14 cellular contexts compared by ENCODE assay signal in genomic region chr20:25054133-25054820, GRCh38. TPM values are rescaled to one million over a fixed set of nuclear protein-coding genes. Genes with fewer than 3 reads are reported as not detected.
A peak's percentile ranks its signal among the peaks of the same experiment; 100 is the strongest.
DNase-seq lines count a peak whose midpoint lies in the region; ATAC-seq and TF ChIP-seq lines count a peak whose summit lies in the region.
"Had no signal": no experiment of that assay in that cellular context is flagged by ENCODE, and none has a peak within 500 bp of the region (broad histone marks: within the 10 kb centered on the region; RNA-seq: fewer than 3 reads in every experiment).

No MANE protein-coding gene starts in this region.

- H3K36me3 ChIP-seq in duodenal mucosa (ENCODE audit: control insufficient read depth in 1 of 2, insufficient read depth in 2 of 2, low read length in 2 of 2): peaks cover 7 to 8% of the 10 kb centered on the region in 2 donors
- peaks cover 0 to 9% (median 0%) of the 10 kb centered on the region in 3 experiments for H3K36me3 ChIP-seq in naive thymus-derived CD4-positive, alpha-beta T cell (ENCODE audit: control insufficient read depth in 2 of 3, insufficient read depth in 3 of 3, low read length in 3 of 3)
- H3K36me3 ChIP-seq: SJSA1 had no signal

- peaks cover 55% of the 10 kb centered on the region for H3K4me1 Mint-ChIP-seq in activated CD8-positive, alpha-beta memory T cell treated with anti-CD3 and anti-CD28 coated beads, Interleukin-2, amount 10 ng/mL, durations not matched to agents 7 days and 5 days
- peaks cover 43 to 81% (median 67%) of the 10 kb centered on the region in 7 donors for H3K4me1 Mint-ChIP-seq in naive thymus-derived CD4-positive, alpha-beta T cell
- H3K4me1 Mint-ChIP-seq in type B pancreatic cell (ENCODE audit: unreplicated experiment): peaks cover 31% of the 10 kb centered on the region

- no peaks in the 10 kb centered on the region for H3K27me3 Mint-ChIP-seq in activated CD8-positive, alpha-beta memory T cell treated with anti-CD3 and anti-CD28 coated beads, Interleukin-2, amount 10 ng/mL, durations not matched to agents 7 days and 5 days
- peaks cover 0 to 6% (median 0%) of the 10 kb centered on the region in 5 donors for H3K27me3 Mint-ChIP-seq in naive thymus-derived CD4-positive, alpha-beta T cell
- H3K27me3 Mint-ChIP-seq in type B pancreatic cell: peaks cover 14% of the 10 kb centered on the region

- no peaks in the 10 kb centered on the region for H3K27me3 ChIP-seq in duodenal mucosa (ENCODE audit: control insufficient read depth in 1 of 2, insufficient read depth in 2 of 2, low read length in 2 of 2)
- no peaks in the 10 kb centered on the region for H3K27me3 ChIP-seq in naive thymus-derived CD4-positive, alpha-beta T cell (ENCODE audit: control insufficient read depth in 2 of 2, insufficient read depth in 2 of 2, low read length in 2 of 2)
- H3K27me3 ChIP-seq: SJSA1 had no signal

- H3K4me1 ChIP-seq in duodenal mucosa (ENCODE audit: control insufficient read depth in 1 of 2, insufficient read depth in 2 of 2, low read length in 2 of 2): peaks cover 70 to 74% of the 10 kb centered on the region in 2 donors
- peaks cover 33 to 43% of the 10 kb centered on the region in 2 donors for H3K4me1 ChIP-seq in naive thymus-derived CD4-positive, alpha-beta T cell (ENCODE audit: control insufficient read depth in 2 of 2, insufficient read depth in 2 of 2, low read length in 2 of 2)

- intact Hi-C loops in naive thymus-derived CD4-positive, alpha-beta T cell (cut with micrococcal nuclease): loop anchor here (10.0 kb wide), 1 partner anchor 1029 kb away; no protein-coding TSS in a partner anchor

- POLR2A ChIA-PET in naive thymus-derived CD4-positive, alpha-beta T cell (lab: Charles Lee): interaction anchor here (1.0 to 7.3 kb wide), 4 partner anchors 9 to 61 kb away, joined by 3 to 95 read pairs (median 27); partner anchors contain the start of gene APMAP

- no peak for TF ChIP-seq CTCF in type B pancreatic cell (conservative IDR thresholded peaks at IDR 0.05)

- no peak for DNase-seq in activated CD8-positive, alpha-beta memory T cell treated with anti-CD3 and anti-CD28 coated beads, Interleukin-2, amount 10 ng/mL, durations not matched to agents 7 days and 5 days
- no peak for DNase-seq in activated CD8-positive, alpha-beta memory T cell treated with anti-CD3 and anti-CD28 coated beads, Interleukin-2, amount 50 U/mL, for 48 hours
- DNase-seq in naive thymus-derived CD4-positive, alpha-beta T cell: no peak
- DNase-seq in type B pancreatic cell (ENCODE audit: extremely low spot score, unreplicated experiment) (no peak), NCI-H1105 treated with DMSO at 0.1 percent for 48 hours (lab: John Stamatoyannopoulos, UW) (no peak), DMS153 treated with DMSO at 0.1 percent for 48 hours (lab: John Stamatoyannopoulos, UW; ENCODE audit: unreplicated experiment) (no peak)
- DNase-seq: activated CD8-positive, alpha-beta memory T cell treated with anti-CD3 and anti-CD28 coated beads for 24 hours; glutamatergic neuron; NCI-H446 had no signal

- H3K36me3 Mint-ChIP-seq in activated CD8-positive, alpha-beta memory T cell treated with anti-CD3 and anti-CD28 coated beads, Interleukin-2, amount 10 ng/mL, durations not matched to agents 7 days and 5 days: peaks cover 9% of the 10 kb centered on the region
- H3K36me3 Mint-ChIP-seq in naive thymus-derived CD4-positive, alpha-beta T cell: peaks cover 0 to 14% (median 0%) of the 10 kb centered on the region in 5 donors
- no peaks in the 10 kb centered on the region for H3K36me3 Mint-ChIP-seq in type B pancreatic cell

- CTCF ChIA-PET in activated CD8-positive, alpha-beta memory T cell treated with anti-CD3 and anti-CD28 coated beads, Interleukin-2, amount 10 ng/mL, durations not matched to agents 7 days and 5 days (lab: Charles Lee): interaction anchor here (1.3 kb wide), 1 partner anchor 11 kb away, joined by 5 read pairs; no protein-coding TSS in a partner anchor
- CTCF ChIA-PET in naive thymus-derived CD4-positive, alpha-beta T cell (lab: Charles Lee): interaction anchor here (1.4 to 1.7 kb wide), 2 partner anchors 10 to 60 kb away, joined by 4 to 6 read pairs; no protein-coding TSS in a partner anchor

- H3K27ac Mint-ChIP-seq in activated CD8-positive, alpha-beta memory T cell treated with anti-CD3 and anti-CD28 coated beads, Interleukin-2, amount 10 ng/mL, durations not matched to agents 7 days and 5 days: peak overlapping the region; percentile 3
- H3K27ac Mint-ChIP-seq in naive thymus-derived CD4-positive, alpha-beta T cell: peak overlapping the region in 8 of 9 donors; percentile 79 to 93 (median 86)
- H3K27ac Mint-ChIP-seq in type B pancreatic cell: no peak overlapping the region

- H3K4me3 Mint-ChIP-seq in activated CD8-positive, alpha-beta memory T cell treated with anti-CD3 and anti-CD28 coated beads, Interleukin-2, amount 10 ng/mL, durations not matched to agents 7 days and 5 days: no peak overlapping the region
- H3K4me3 Mint-ChIP-seq in naive thymus-derived CD4-positive, alpha-beta T cell: peak overlapping the region; percentile 7 to 90 (median 64)
- H3K4me3 Mint-ChIP-seq in type B pancreatic cell: peak overlapping the region; percentile 4

- peak overlapping the region; percentile 61 for H3K27ac ChIP-seq in duodenal mucosa (ENCODE audit: low read depth, low read length)
- no peak overlapping the region for H3K27ac ChIP-seq in naive thymus-derived CD4-positive, alpha-beta T cell (ENCODE audit: low read depth, low read length)
- H3K27ac ChIP-seq: SJSA1 had no signal

- H3K9ac ChIP-seq in duodenal mucosa (ENCODE audit: low read depth in 1 of 2, low read length in 2 of 2): peak overlapping the region in 1 of 2 donors; percentile 5

- no peaks in the 10 kb centered on the region for H3K9me3 ChIP-seq in duodenal mucosa (ENCODE audit: control insufficient read depth in 1 of 2, low read length in 2 of 2)
- H3K9me3 ChIP-seq in naive thymus-derived CD4-positive, alpha-beta T cell (ENCODE audit: control insufficient read depth in 2 of 3, low read length in 3 of 3): no peaks in the 10 kb centered on the region
- H3K9me3 ChIP-seq: SJSA1 had no signal

- no peaks in the 10 kb centered on the region for H3K9me3 Mint-ChIP-seq in activated CD8-positive, alpha-beta memory T cell treated with anti-CD3 and anti-CD28 coated beads, Interleukin-2, amount 10 ng/mL, durations not matched to agents 7 days and 5 days (ENCODE audit: low read depth)
- no peaks in the 10 kb centered on the region for H3K9me3 Mint-ChIP-seq in naive thymus-derived CD4-positive, alpha-beta T cell
- no peaks in the 10 kb centered on the region for H3K9me3 Mint-ChIP-seq in type B pancreatic cell

- ATAC-seq in activated CD8-positive, alpha-beta memory T cell treated with anti-CD3 and anti-CD28 coated beads, Interleukin-2, amount 10 ng/mL, durations not matched to agents 7 days and 5 days: no peak
- no peak for ATAC-seq in naive thymus-derived CD4-positive, alpha-beta T cell
- no peak for ATAC-seq in GM19324 (IDR thresholded peaks at IDR 0.05; ENCODE audit: low FRiP score, unreplicated experiment)

- H3K4me3 ChIP-seq in duodenal mucosa (ENCODE audit: low read depth in 1 of 2, low read length in 2 of 2): peak overlapping the region; percentile 4 to 88
- no peak overlapping the region for H3K4me3 ChIP-seq in naive thymus-derived CD4-positive, alpha-beta T cell (ENCODE audit: low read length)
- H3K4me3 ChIP-seq: SJSA1 had no signal

RNA-seq across cellular contexts. Expression of gene ACSS1, which starts 3.7 kb away (rescaled TPM):
- total RNA-seq in activated CD8-positive, alpha-beta memory T cell treated with anti-CD3 and anti-CD28 coated beads, Interleukin-2, amount 10 ng/mL, durations not matched to agents 7 days and 5 days: 10 to 100 TPM; 44.4 TPM
- 10 to 100 TPM; 33.1 to 51.7 (median 38.4) TPM for total RNA-seq in naive thymus-derived CD4-positive, alpha-beta T cell
- polyA plus RNA-seq in naive thymus-derived CD4-positive, alpha-beta T cell: 10 to 100 TPM; 39.7 to 44.7 TPM
- 22.2 and 27.5 TPM in 2 replicates for total RNA-seq in type B pancreatic cell (ENCODE audit: low replicate concordance)
- polyA plus RNA-seq: neural cell had no signal

RNA-seq across cellular contexts. Expression of gene VSX1, which starts 27.7 kb away (rescaled TPM):
- not detected for total RNA-seq in activated CD8-positive, alpha-beta memory T cell treated with anti-CD3 and anti-CD28 coated beads, Interleukin-2, amount 10 ng/mL, durations not matched to agents 7 days and 5 days
- not detected for total RNA-seq in naive thymus-derived CD4-positive, alpha-beta T cell
- polyA plus RNA-seq in naive thymus-derived CD4-positive, alpha-beta T cell: not detected
- total RNA-seq in type B pancreatic cell (ENCODE audit: low replicate concordance): not detected in 2 replicates
- total RNA-seq: A172, SJSA1 had no signal
- polyA plus RNA-seq: neural cell had no signal
